27 cellular contexts compared by ENCODE assay signal in genomic region chr9:118423021-118423420, GRCh38.
DNase-seq lines count a peak whose midpoint lies in the region; ATAC-seq, FAIRE-seq and TF ChIP-seq lines count a peak whose summit lies in the region.
"Had no signal": no experiment of that assay in that cellular context is flagged by ENCODE, and none has a peak within 500 bp of the region (broad histone marks: within the 10 kb centered on the region; RNA-seq: fewer than 3 reads in every experiment).

No MANE protein-coding gene starts in this region.

- peak overlapping the region; percentile 2 for H3K27ac ChIP-seq in colonic mucosa
- H3K27ac ChIP-seq in small intestine (ENCODE audit: low read depth in 1 of 2, low read length in 1 of 2) = peak overlapping the region in 1 of 2 donors; percentile 41
- H3K27ac ChIP-seq: BLaER1 had no signal

- intact Hi-C loops in colonic mucosa (cut with DNase I) (no loop called here), left colon (cut with DNase I, micrococcal nuclease) (no loop called here)
- intact Hi-C loops in activated T-helper 1 cell treated with anti-CD3 and anti-CD28 coated beads, Interleukin-12 subunit alpha, Interleukin-12 subunit beta, Interleukin-2, Interleukin-4 antibody, amounts not matched to agents 30 ng/mL and 10 ng/mL and 1 ng/mL, durations not matched to agents 14 hours and 24 hours and 36 hours (cut with micrococcal nuclease) = no loop called here

- WGBS in small intestine, 3 donors = 41 to 67% (median 54%) methylated on average over 3 of the region's 3 CpGs

- no peaks in the 10 kb centered on the region for H3K4me1 Mint-ChIP-seq in activated T-helper 1 cell treated with anti-CD3 and anti-CD28 coated beads, Interleukin-12 subunit alpha, Interleukin-12 subunit beta, Interleukin-2, Interleukin-4 antibody, amounts not matched to agents 30 ng/mL and 10 ng/mL and 1 ng/mL, durations not matched to agents 14 hours and 24 hours and 36 hours (ENCODE audit: low read depth)
- H3K4me1 Mint-ChIP-seq: CD14-positive monocyte; CD4-positive, alpha-beta memory T cell; CD4-positive, CD25-positive, alpha-beta regulatory T cell; CD8-positive, alpha-beta memory T cell had no signal

- H3K9ac ChIP-seq in colonic mucosa (ENCODE audit: low read depth in 2 of 2, low read length in 2 of 2) = no peak overlapping the region
- H3K9ac ChIP-seq: BLaER1 had no signal

- H3K9me3 Mint-ChIP-seq in activated T-helper 1 cell treated with anti-CD3 and anti-CD28 coated beads, Interleukin-12 subunit alpha, Interleukin-12 subunit beta, Interleukin-2, Interleukin-4 antibody, amounts not matched to agents 30 ng/mL and 10 ng/mL and 1 ng/mL, durations not matched to agents 14 hours and 24 hours and 36 hours = no peaks in the 10 kb centered on the region

- no peaks in the 10 kb centered on the region for H3K27me3 Mint-ChIP-seq in activated T-helper 1 cell treated with anti-CD3 and anti-CD28 coated beads, Interleukin-12 subunit alpha, Interleukin-12 subunit beta, Interleukin-2, Interleukin-4 antibody, amounts not matched to agents 30 ng/mL and 10 ng/mL and 1 ng/mL, durations not matched to agents 14 hours and 24 hours and 36 hours (ENCODE audit: insufficient read depth)
- H3K27me3 Mint-ChIP-seq: CD4-positive, alpha-beta memory T cell; CD4-positive, CD25-positive, alpha-beta regulatory T cell; CD8-positive, alpha-beta memory T cell had no signal

- in situ Hi-C loops in G401 (cut with HindIII; ENCODE audit: low sequenced_read_pairs) = no loop called here

- no peaks in the 10 kb centered on the region for H3K36me3 Mint-ChIP-seq in activated T-helper 1 cell treated with anti-CD3 and anti-CD28 coated beads, Interleukin-12 subunit alpha, Interleukin-12 subunit beta, Interleukin-2, Interleukin-4 antibody, amounts not matched to agents 30 ng/mL and 10 ng/mL and 1 ng/mL, durations not matched to agents 14 hours and 24 hours and 36 hours (ENCODE audit: low read depth)
- H3K36me3 Mint-ChIP-seq: CD14-positive monocyte; CD4-positive, alpha-beta memory T cell; CD4-positive, CD25-positive, alpha-beta regulatory T cell; CD8-positive, alpha-beta memory T cell had no signal

- no peaks in the 10 kb centered on the region for H3K4me1 ChIP-seq in colonic mucosa
- H3K4me1 ChIP-seq in small intestine (ENCODE audit: control insufficient read depth in 2 of 2, insufficient read depth in 1 of 2, low read depth in 1 of 2, low read length in 1 of 2) = peaks cover 0 to 3% of the 10 kb centered on the region in 2 donors
- H3K4me1 ChIP-seq: BE2C, BLaER1 had no signal

- DNase-seq in colonic mucosa (no peak), left colon (no peak), small intestine (peak; percentile 46), G401 (ENCODE audit: low spot score) (no peak)
- DNase-seq in activated T-helper 1 cell treated with anti-CD3 and anti-CD28 coated beads, Interleukin-12 subunit alpha, Interleukin-12 subunit beta, Interleukin-2, Interleukin-4 antibody, amounts not matched to agents 30 ng/mL and 10 ng/mL and 1 ng/mL, durations not matched to agents 14 hours and 24 hours and 36 hours (ENCODE audit: low spot score) = no peak
- DNase-seq: 8988T; ACHN; BE2C; C1 segment of cervical spinal cord; CD4-positive, alpha-beta memory T cell; CD4-positive, CD25-positive, alpha-beta regulatory T cell; CD8-positive, alpha-beta memory T cell; COR-L47; DMS 273 treated with DMSO at 0.1 percent for 48 hours; DMS153; DMS53; DMS79; DND-41; EL; GF-D8 had no signal

- no peak overlapping the region for H3K4me3 ChIP-seq in colonic mucosa
- no peak overlapping the region for H3K4me3 ChIP-seq in small intestine (ENCODE audit: low read depth in 1 of 2, low read length in 2 of 2)
- H3K4me3 ChIP-seq: BLaER1 had no signal

- H3K9me3 ChIP-seq in colonic mucosa (no peaks in the 10 kb centered on the region), small intestine (ENCODE audit: control insufficient read depth, low read depth) (no peaks in the 10 kb centered on the region)
- H3K9me3 ChIP-seq: BE2C, BLaER1 had no signal

- no peaks in the 10 kb centered on the region for H3K36me3 ChIP-seq in colonic mucosa
- no peaks in the 10 kb centered on the region for H3K36me3 ChIP-seq in small intestine (ENCODE audit: control insufficient read depth in 2 of 2, insufficient read depth in 2 of 2, low read length in 2 of 2)
- H3K36me3 ChIP-seq: BE2C, BLaER1 had no signal

- no peak for FAIRE-seq in small intestine (lab: Jason Lieb, UNC)
- FAIRE-seq: A204.1, G401.6, GM12891, GM19239 had no signal

- H3K27me3 ChIP-seq in colonic mucosa (no peaks in the 10 kb centered on the region), small intestine (ENCODE audit: control insufficient read depth in 2 of 2, insufficient read depth in 2 of 2, low read length in 2 of 2) (no peaks in the 10 kb centered on the region)
- H3K27me3 ChIP-seq: BE2C, BLaER1 had no signal

- H3K27ac Mint-ChIP-seq in activated T-helper 1 cell treated with anti-CD3 and anti-CD28 coated beads, Interleukin-12 subunit alpha, Interleukin-12 subunit beta, Interleukin-2, Interleukin-4 antibody, amounts not matched to agents 30 ng/mL and 10 ng/mL and 1 ng/mL, durations not matched to agents 14 hours and 24 hours and 36 hours = no peak overlapping the region
- H3K27ac Mint-ChIP-seq: CD14-positive monocyte; CD4-positive, alpha-beta memory T cell; CD4-positive, CD25-positive, alpha-beta regulatory T cell; CD8-positive, alpha-beta memory T cell had no signal

- no peak for TF ChIP-seq CTCF in colonic mucosa (IDR thresholded peaks at IDR 0.05)

- no peak overlapping the region for H3K4me3 Mint-ChIP-seq in activated T-helper 1 cell treated with anti-CD3 and anti-CD28 coated beads, Interleukin-12 subunit alpha, Interleukin-12 subunit beta, Interleukin-2, Interleukin-4 antibody, amounts not matched to agents 30 ng/mL and 10 ng/mL and 1 ng/mL, durations not matched to agents 14 hours and 24 hours and 36 hours
- H3K4me3 Mint-ChIP-seq: CD14-positive monocyte; CD4-positive, alpha-beta memory T cell; CD4-positive, CD25-positive, alpha-beta regulatory T cell; CD8-positive, alpha-beta memory T cell had no signal

- ATAC-seq in left colon (peak; percentile 66), HG03045 (IDR thresholded peaks at IDR 0.05; ENCODE audit: unreplicated experiment) (no peak)
